Comparison of ENCODE assay signal across 23 cellular contexts in genomic region chr3:117144832-117145231, GRCh38.
DNase-seq lines count a peak whose midpoint lies in the region; ATAC-seq, FAIRE-seq and TF ChIP-seq lines count a peak whose summit lies in the region.
"Had no signal": no experiment of that assay in that cellular context is flagged by ENCODE, and none has a peak within 500 bp of the region (broad histone marks: within the 10 kb centered on the region; RNA-seq: fewer than 3 reads in every experiment).

No MANE protein-coding gene starts in this region.

- TF ChIP-seq CTCF in SK-N-SH (IDR thresholded peaks at IDR 0.05) (no peak), mesothelial cell of epicardium (IDR thresholded peaks at IDR 0.05; ENCODE audit: unreplicated experiment) (no peak), upper lobe of right lung (IDR thresholded peaks at IDR 0.05) (no peak), tibial nerve (IDR thresholded peaks at IDR 0.05) (no peak)

- no peaks in the 10 kb centered on the region for H4K20me1 ChIP-seq in SK-N-SH (ENCODE audit: insufficient read depth)
- H4K20me1 ChIP-seq: BLaER1 treated with 17β-estradiol and CSF1 and Interleukin-3, amounts not matched to agents 10 nM and 100 nM had no signal

- 80% methylated on average over 5 of the region's 5 CpGs for WGBS in SK-N-SH (ENCODE audit: low lambda C conversion rate)
- 4 to 7% methylated on average over 5 of the region's 5 CpGs for WGBS in tibial nerve, 2 donors

- peak overlapping the region; percentile 72 for H3K27ac Mint-ChIP-seq in mesothelial cell of epicardium
- H3K27ac Mint-ChIP-seq: activated CD4-positive, alpha-beta T cell treated with anti-CD3 and anti-CD28 coated beads, Interleukin-2, amount 10 ng/mL, durations not matched to agents 7 days and 5 days; naive B cell had no signal

- H3K4me3 ChIP-seq in SK-N-SH (ENCODE audit: low read depth in 2 of 2, low read length in 1 of 2), result no peak overlapping the region
- no peak overlapping the region for H3K4me3 ChIP-seq in upper lobe of right lung
- H3K4me3 ChIP-seq in tibial nerve, result no peak overlapping the region
- H3K4me3 ChIP-seq: BLaER1 treated with 17β-estradiol and CSF1 and Interleukin-3, amounts not matched to agents 10 nM and 100 nM; dorsolateral prefrontal cortex; hepatocyte; smooth muscle cell had no signal

- H3K9ac ChIP-seq in SK-N-SH, result no peak overlapping the region
- H3K9ac ChIP-seq: BLaER1 treated with 17β-estradiol and CSF1 and Interleukin-3, amounts not matched to agents 10 nM and 100 nM had no signal

- H3F3A ChIP-seq in SK-N-SH (replicated peaks; ENCODE audit: insufficient read depth), result no peaks in the 10 kb centered on the region

- H3K36me3 ChIP-seq in SK-N-SH (replicated peaks in 1 of 2; ENCODE audit: control insufficient read depth in 1 of 2, insufficient read depth in 2 of 2, low read length in 1 of 2) (no peaks in the 10 kb centered on the region), upper lobe of right lung (no peaks in the 10 kb centered on the region), tibial nerve (no peaks in the 10 kb centered on the region)
- H3K36me3 ChIP-seq: BLaER1 treated with 17β-estradiol and CSF1 and Interleukin-3, amounts not matched to agents 10 nM and 100 nM had no signal

- no peak for FAIRE-seq in GM12892 (lab: Jason Lieb, UNC)
- FAIRE-seq: islet of Langerhans, urothelium cell line had no signal

- H3K4me3 Mint-ChIP-seq in mesothelial cell of epicardium, result no peak overlapping the region
- H3K4me3 Mint-ChIP-seq: activated CD4-positive, alpha-beta T cell treated with anti-CD3 and anti-CD28 coated beads, Interleukin-2, amount 10 ng/mL, durations not matched to agents 7 days and 5 days; naive B cell had no signal

- peaks cover 47% of the 10 kb centered on the region for H3K4me1 Mint-ChIP-seq in mesothelial cell of epicardium
- H3K4me1 Mint-ChIP-seq: activated CD4-positive, alpha-beta T cell treated with anti-CD3 and anti-CD28 coated beads, Interleukin-2, amount 10 ng/mL, durations not matched to agents 7 days and 5 days; naive B cell had no signal

- H3K79me2 ChIP-seq in SK-N-SH (ENCODE audit: insufficient read depth), result no peaks in the 10 kb centered on the region
- H3K79me2 ChIP-seq: hepatocyte had no signal

- no peak for TF ChIP-seq RAD21 in SK-N-SH (IDR thresholded peaks at IDR 0.05; ENCODE audit: low read length)

- H2AFZ ChIP-seq in SK-N-SH (ENCODE audit: low read depth), result no peak overlapping the region
- H2AFZ ChIP-seq: hepatocyte had no signal

- H3K27ac ChIP-seq in SK-N-SH (ENCODE audit: low read depth in 2 of 2, low read length in 1 of 2), result no peak overlapping the region
- H3K27ac ChIP-seq in upper lobe of right lung, result no peak overlapping the region
- H3K27ac ChIP-seq in tibial nerve, result no peak overlapping the region
- H3K27ac ChIP-seq: BLaER1 treated with 17β-estradiol and CSF1 and Interleukin-3, amounts not matched to agents 10 nM and 100 nM; hepatocyte had no signal

- ATAC-seq in SK-N-SH treated with all-trans-retinoic acid at 6 μM for 48 hours (peak; percentile 35; the same call in 1 of the 3 replicates), upper lobe of right lung (peak; percentile 68)

- H3K27me3 Mint-ChIP-seq in mesothelial cell of epicardium (ENCODE audit: low read depth), result no peaks in the 10 kb centered on the region
- H3K27me3 Mint-ChIP-seq: activated CD4-positive, alpha-beta T cell treated with anti-CD3 and anti-CD28 coated beads, Interleukin-2, amount 10 ng/mL, durations not matched to agents 7 days and 5 days had no signal

- H3K9me3 Mint-ChIP-seq in mesothelial cell of epicardium, result no peaks in the 10 kb centered on the region
- H3K9me3 Mint-ChIP-seq: activated CD4-positive, alpha-beta T cell treated with anti-CD3 and anti-CD28 coated beads, Interleukin-2, amount 10 ng/mL, durations not matched to agents 7 days and 5 days had no signal

- intact Hi-C loops in upper lobe of right lung (cut with DNase I), result no loop called here

- peaks cover 0 to 9% of the 10 kb centered on the region in 2 experiments; a peak in 2 of 4 replicates for H3K4me1 ChIP-seq in SK-N-SH (ENCODE audit: control insufficient read depth in 1 of 2, insufficient read depth in 2 of 2, low read depth in 1 of 2, low read length in 1 of 2)
- no peaks in the 10 kb centered on the region for H3K4me1 ChIP-seq in upper lobe of right lung
- H3K4me1 ChIP-seq in tibial nerve, result peaks cover 0 to 15% (median 0%) of the 10 kb centered on the region in 4 donors

- no peaks in the 10 kb centered on the region for H3K36me3 Mint-ChIP-seq in mesothelial cell of epicardium
- H3K36me3 Mint-ChIP-seq: naive B cell had no signal

- TF ChIP-seq EP300 in SK-N-SH (IDR thresholded peaks at IDR 0.05; ENCODE audit: borderline replicate concordance in 1 of 2, low read depth in 1 of 2, low read length in 1 of 2) (no peak), tibial nerve (IDR thresholded peaks at IDR 0.05) (peak in 1 of 2 donors; percentile 6)

- H3K27me3 ChIP-seq in SK-N-SH (ENCODE audit: insufficient read depth) (no peaks in the 10 kb centered on the region), upper lobe of right lung (no peaks in the 10 kb centered on the region), tibial nerve (no peaks in the 10 kb centered on the region)
- H3K27me3 ChIP-seq: BLaER1 treated with 17β-estradiol and CSF1 and Interleukin-3, amounts not matched to agents 10 nM and 100 nM; dorsolateral prefrontal cortex; hepatocyte had no signal

- no peak for DNase-seq in SK-N-SH
- peak; percentile 2 for DNase-seq in fibroblast of gingiva (ENCODE audit: low read depth)
- no peak for DNase-seq in mesothelial cell of epicardium (ENCODE audit: low spot score in 2 of 2, unreplicated experiment in 2 of 2)
- DNase-seq in upper lobe of right lung, result no peak
- DNase-seq in tibial nerve (ENCODE audit: low spot score in 2 of 2), result no peak
- no peak for DNase-seq in central memory CD4-positive, alpha-beta T cell
- DNase-seq in GM12892 (ENCODE audit: insufficient read length), result no peak
- DNase-seq: activated CD4-positive, alpha-beta T cell treated with anti-CD3 and anti-CD28 coated beads, Interleukin-2, amount 10 ng/mL, durations not matched to agents 7 days and 5 days; activated CD8-positive, alpha-beta memory T cell treated with anti-CD3 and anti-CD28 coated beads, Interleukin-2, amount 50 U/mL, for 4 hours; activated effector memory CD4-positive, alpha-beta T cell treated with Interleukin-2 at 50 U/mL for 16 hours; erythroblast; mammary epithelial cell; naive B cell; NCI-H1048; NCI-H526; stimulated activated CD4-positive, alpha-beta T cell treated with anti-CD3 and anti-CD28 coated beads, Interleukin-4, amount 100 ng/mL, for 24 hours had no signal

- POLR2A ChIA-PET in SK-N-SH (lab: Yijun Ruan, JAX), result no interaction called here

- H3K9me3 ChIP-seq in SK-N-SH, result no peaks in the 10 kb centered on the region
- H3K9me3 ChIP-seq in upper lobe of right lung, result no peaks in the 10 kb centered on the region
- no peaks in the 10 kb centered on the region for H3K9me3 ChIP-seq in tibial nerve
- H3K9me3 ChIP-seq: BLaER1 treated with 17β-estradiol and CSF1 and Interleukin-3, amounts not matched to agents 10 nM and 100 nM had no signal

- H3K9me2 ChIP-seq in SK-N-SH, result no peaks in the 10 kb centered on the region

- CTCF ChIA-PET in SK-N-SH (lab: Yijun Ruan, JAX), result interaction anchor here (0.8 kb wide), 1 partner anchor 9 kb away, joined by 3 read pairs; no protein-coding TSS in a partner anchor

- H3K4me2 ChIP-seq in SK-N-SH, result no peak overlapping the region
- H3K4me2 ChIP-seq: BLaER1 treated with 17β-estradiol and CSF1 and Interleukin-3, amounts not matched to agents 10 nM and 100 nM; hepatocyte; smooth muscle cell had no signal

- TF ChIP-seq POLR2A in tibial nerve (IDR thresholded peaks at IDR 0.05), result no peak
- TF ChIP-seq POLR2A in GM12892 (IDR thresholded peaks at IDR 0.05; ENCODE audit: low read depth, low read length), result no peak

TF ChIP-seq in SK-N-SH treated with all-trans-retinoic acid at 6 μM for 48 hours, 23 proteins besides CTCF, POLR2A, EP300 and RAD21 (continues in another document):
- no peak for TF ChIP-seq ZNF565 (CRISPR knock-in tag; conservative IDR thresholded peaks at IDR 0.05; ENCODE audit: low read depth)
- no peak for TF ChIP-seq RARB (CRISPR knock-in tag; IDR thresholded peaks at IDR 0.05)
- no peak for TF ChIP-seq ZC3H10 (CRISPR knock-in tag; IDR thresholded peaks at IDR 0.05)
- no peak for TF ChIP-seq BACH2 (CRISPR knock-in tag; IDR thresholded peaks at IDR 0.05; ENCODE audit: borderline replicate concordance)
- no peak for TF ChIP-seq GLIS3 (CRISPR knock-in tag; IDR thresholded peaks at IDR 0.05)
- TF ChIP-seq SNAI2 (CRISPR knock-in tag; IDR thresholded peaks at IDR 0.05), result no peak
- no peak for TF ChIP-seq ARNTL (CRISPR knock-in tag; IDR thresholded peaks at IDR 0.05; ENCODE audit: borderline replicate concordance, low read depth)
- no peak for TF ChIP-seq ZNF8 (CRISPR knock-in tag; IDR thresholded peaks at IDR 0.05)
- TF ChIP-seq ESRRG (CRISPR knock-in tag; IDR thresholded peaks at IDR 0.05), result no peak

TF ChIP-seq in SK-N-SH, 30 proteins besides CTCF, POLR2A, EP300 and RAD21 (continues in another document):
- TF ChIP-seq EZH2phosphoT487 (IDR thresholded peaks at IDR 0.05; ENCODE audit: borderline replicate concordance, low read depth) (no peak), IRF3 (IDR thresholded peaks at IDR 0.05; ENCODE audit: low read depth, low read length) (no peak), MXI1 (IDR thresholded peaks at IDR 0.05; ENCODE audit: low read depth, low read length) (no peak), FOXJ3 (CRISPR knock-in tag; IDR thresholded peaks at IDR 0.05) (no peak), FOSL2 (IDR thresholded peaks at IDR 0.05; ENCODE audit: borderline replicate concordance, low read depth) (no peak), RCOR1 (IDR thresholded peaks at IDR 0.05; ENCODE audit: low read length) (no peak), RFX5 (IDR thresholded peaks at IDR 0.05; ENCODE audit: low read length) (no peak), PBX3 (IDR thresholded peaks at IDR 0.05) (no peak), JUND (IDR thresholded peaks at IDR 0.05) (no peak)
